8 cellular contexts compared by ENCODE assay signal in genomic region chr9:9942764-9943424, GRCh38.
A peak's percentile ranks its signal among the peaks of the same experiment; 100 is the strongest.
DNase-seq lines count a peak whose midpoint lies in the region; ATAC-seq lines count a peak whose summit lies in the region.

No MANE protein-coding gene starts in this region.

- no peak overlapping the region for H3K27ac Mint-ChIP-seq in activated CD4-positive, alpha-beta T cell treated with anti-CD3 and anti-CD28 coated beads, Interleukin-2, amount 10 ng/mL, durations not matched to agents 24 days and 14 days

- peak; percentile 25 to 39 for DNase-seq in AML-193 (lab: John Stamatoyannopoulos, UW)
- DNase-seq in NCI-H2171 treated with DMSO at 0.1 percent for 48 hours (lab: John Stamatoyannopoulos, UW): peak; percentile 60
- peak; percentile 82 for DNase-seq in activated CD4-positive, alpha-beta T cell treated with anti-CD3 and anti-CD28 coated beads, Interleukin-2, amount 10 ng/mL, durations not matched to agents 24 days and 14 days
- peak; percentile 19 for DNase-seq in effector CD4-positive, alpha-beta T cell
- peak; percentile 79 for DNase-seq in medulla oblongata (ENCODE audit: extremely low spot score)
- DNase-seq in stimulated activated CD8-positive, alpha-beta memory T cell treated with anti-CD3 and anti-CD28 coated beads, Interleukin-7, amount 100 ng/mL, for 24 hours (ENCODE audit: low read depth): peak; percentile 29

- no peaks in the 10 kb centered on the region for H3K36me3 Mint-ChIP-seq in activated CD4-positive, alpha-beta T cell treated with anti-CD3 and anti-CD28 coated beads, Interleukin-2, amount 10 ng/mL, durations not matched to agents 24 days and 14 days (ENCODE audit: low read depth)

- ATAC-seq in GM18858 (IDR thresholded peaks at IDR 0.05; ENCODE audit: unreplicated experiment) (peak; percentile 85), HG03066 (IDR thresholded peaks at IDR 0.05; ENCODE audit: low read depth, unreplicated experiment) (peak; percentile 81)

- no peaks in the 10 kb centered on the region for H3K4me1 Mint-ChIP-seq in activated CD4-positive, alpha-beta T cell treated with anti-CD3 and anti-CD28 coated beads, Interleukin-2, amount 10 ng/mL, durations not matched to agents 24 days and 14 days

- intact Hi-C loops in activated CD4-positive, alpha-beta T cell treated with anti-CD3 and anti-CD28 coated beads, Interleukin-2, amount 10 ng/mL, durations not matched to agents 24 days and 14 days (cut with micrococcal nuclease): loop anchor here (5.0 kb wide), 1 partner anchor 336 kb away; no protein-coding TSS in a partner anchor

- H3K4me3 Mint-ChIP-seq in activated CD4-positive, alpha-beta T cell treated with anti-CD3 and anti-CD28 coated beads, Interleukin-2, amount 10 ng/mL, durations not matched to agents 24 days and 14 days: no peak overlapping the region

- H3K9me3 Mint-ChIP-seq in activated CD4-positive, alpha-beta T cell treated with anti-CD3 and anti-CD28 coated beads, Interleukin-2, amount 10 ng/mL, durations not matched to agents 24 days and 14 days: no peaks in the 10 kb centered on the region

- no peaks in the 10 kb centered on the region for H3K27me3 Mint-ChIP-seq in activated CD4-positive, alpha-beta T cell treated with anti-CD3 and anti-CD28 coated beads, Interleukin-2, amount 10 ng/mL, durations not matched to agents 24 days and 14 days

Comparison
In these comparisons a context has a peak if more than half of its experiments do, and no peak if none do; other contexts are left out.
1. Peak in every context shown above with its lines: DNase-seq and ATAC-seq.
2. DNase-seq: peak in every context shown above with its lines; median percentile 82 in activated CD4-positive, alpha-beta T cell treated with anti-CD3 and anti-CD28 coated beads, Interleukin-2, amount 10 ng/mL, durations not matched to agents 24 days and 14 days; 79 in medulla oblongata; 60 in NCI-H2171 treated with DMSO at 0.1 percent for 48 hours; 32 in AML-193; 29 in stimulated activated CD8-positive, alpha-beta memory T cell treated with anti-CD3 and anti-CD28 coated beads, Interleukin-7, amount 100 ng/mL, for 24 hours; 19 in effector CD4-positive, alpha-beta T cell.